10 cellular contexts compared by ENCODE assay signal in the genomic region with DNA sequence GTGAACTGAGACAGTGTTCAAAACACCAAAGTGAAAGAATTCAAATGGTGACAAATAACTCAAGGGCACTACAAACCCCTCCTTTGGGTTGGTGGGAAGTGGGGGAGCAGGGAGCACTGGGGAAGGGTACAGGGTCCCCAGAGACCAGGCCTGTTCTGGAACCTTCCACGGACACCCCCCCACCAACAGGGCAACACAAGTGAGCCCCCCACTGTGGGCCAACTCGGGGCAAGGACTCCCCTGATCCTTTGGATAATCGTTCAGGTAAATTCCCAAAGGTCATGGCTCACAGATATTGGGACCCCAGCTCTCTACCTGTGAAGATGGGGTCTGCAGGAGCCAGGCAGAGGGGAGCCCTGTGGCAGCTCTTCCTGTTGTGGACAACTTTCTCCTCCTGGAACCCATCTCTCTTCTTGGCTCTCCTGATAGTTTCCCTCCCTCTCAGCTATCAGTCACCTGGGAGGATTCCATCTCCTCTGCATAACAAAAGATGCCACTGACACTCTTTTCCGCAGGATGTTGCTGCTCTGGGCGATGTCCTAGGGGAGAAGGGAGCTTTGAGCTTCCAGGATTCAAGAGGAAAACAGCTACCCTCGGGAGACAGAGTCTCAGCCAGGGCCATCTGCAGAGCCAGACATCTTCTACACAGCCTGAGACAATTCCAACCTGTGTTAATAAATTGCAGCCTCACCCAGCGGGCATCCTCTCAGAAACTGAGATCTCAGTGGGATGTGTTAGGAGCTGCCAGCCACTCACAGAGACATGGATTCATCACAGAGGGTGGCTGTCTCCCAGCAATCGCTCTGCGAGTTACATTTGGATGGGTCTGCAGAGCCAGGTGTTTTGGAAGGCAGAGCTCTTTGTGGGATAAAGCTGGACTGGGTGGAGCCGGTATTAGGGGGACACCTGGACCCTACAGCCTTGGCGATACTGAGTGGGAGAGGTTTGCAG. TPM values are rescaled to one million over a fixed set of nuclear protein-coding genes. Genes with fewer than 3 reads are reported as not detected.
A peak's percentile ranks its signal among the peaks of the same experiment; 100 is the strongest.
DNase-seq lines count a peak whose midpoint lies in the region; ATAC-seq and TF ChIP-seq lines count a peak whose summit lies in the region.
"Had no signal": no experiment of that assay in that cellular context is flagged by ENCODE, and none has a peak within 500 bp of the region (broad histone marks: within the 10 kb centered on the region; RNA-seq: fewer than 3 reads in every experiment).

No MANE protein-coding gene starts in this region.

- H3K9me3 ChIP-seq in DOHH2 (ENCODE audit: control insufficient read depth, insufficient read depth, low read length) (no peaks in the 10 kb centered on the region), ovary (no peaks in the 10 kb centered on the region)

- H3K27me3 ChIP-seq in DOHH2 (ENCODE audit: control insufficient read depth, low read length) (no peaks in the 10 kb centered on the region), ovary (no peaks in the 10 kb centered on the region)
- H3K27me3 ChIP-seq: brain microvascular endothelial cell had no signal

- WGBS in ovary, 3 donors = 61 to 68% (median 63%) methylated on average over 11 of the region's 11 CpGs

- H3K27ac Mint-ChIP-seq in activated naive CD8-positive, alpha-beta T cell treated with anti-CD3 and anti-CD28 coated beads for 36 hours = peak overlapping the region; percentile 8
- peak overlapping the region; percentile 85 to 91 (median 90) for H3K27ac Mint-ChIP-seq in nephron

- no peak overlapping the region for H3K4me3 Mint-ChIP-seq in activated naive CD8-positive, alpha-beta T cell treated with anti-CD3 and anti-CD28 coated beads for 36 hours
- peak overlapping the region in 1 of 3 experiments; percentile 14 for H3K4me3 Mint-ChIP-seq in nephron

- H3K4me1 Mint-ChIP-seq in activated naive CD8-positive, alpha-beta T cell treated with anti-CD3 and anti-CD28 coated beads for 36 hours = peaks cover 73% of the 10 kb centered on the region
- peaks cover 83% of the 10 kb centered on the region for H3K4me1 Mint-ChIP-seq in nephron

- H3K27ac ChIP-seq in DOHH2 (ENCODE audit: low read depth, low read length) (peak overlapping the region; percentile 63; the same call in 1 of the 2 replicates), ovary (peak overlapping the region in 1 of 2 donors; percentile 44)
- H3K27ac ChIP-seq: PC-9 had no signal

- no peaks in the 10 kb centered on the region for H3K27me3 Mint-ChIP-seq in activated naive CD8-positive, alpha-beta T cell treated with anti-CD3 and anti-CD28 coated beads for 36 hours
- H3K27me3 Mint-ChIP-seq in nephron (ENCODE audit: low read depth) = peaks cover 5% of the 10 kb centered on the region

- peaks cover 8% of the 10 kb centered on the region for H3F3A ChIP-seq in DOHH2 (ENCODE audit: control insufficient read depth, insufficient read depth)

- peaks cover 16% of the 10 kb centered on the region for H3K79me2 ChIP-seq in DOHH2 (ENCODE audit: control insufficient read depth, low read length)

- no peaks in the 10 kb centered on the region for H3K9me3 Mint-ChIP-seq in activated naive CD8-positive, alpha-beta T cell treated with anti-CD3 and anti-CD28 coated beads for 36 hours
- no peaks in the 10 kb centered on the region for H3K9me3 Mint-ChIP-seq in nephron

- TF ChIP-seq CTCF in DOHH2 (IDR thresholded peaks at IDR 0.05; ENCODE audit: low read depth, low read length, poor library complexity, severe bottlenecking) (no peak), nephron (IDR thresholded peaks at IDR 0.05; ENCODE audit: unreplicated experiment in 3 of 3) (no peak), ovary (IDR thresholded peaks at IDR 0.05) (no peak)

- H3K4me2 ChIP-seq in DOHH2 (ENCODE audit: low read length) = peak overlapping the region; percentile 81
- H3K4me2 ChIP-seq: PC-9 had no signal

- H3K4me3 ChIP-seq in DOHH2 (ENCODE audit: low read length) (no peak overlapping the region), ovary (no peak overlapping the region)
- H3K4me3 ChIP-seq: PC-9 had no signal

- H3K4me1 ChIP-seq in DOHH2 (ENCODE audit: control insufficient read depth, low read length) = peaks cover 57% of the 10 kb centered on the region
- peaks cover 21% of the 10 kb centered on the region for H3K4me1 ChIP-seq in ovary (ENCODE audit: insufficient read depth)

- no peaks in the 10 kb centered on the region for H3K9me2 ChIP-seq in DOHH2 (replicated peaks; ENCODE audit: control insufficient read depth, low read length)

- peaks cover 61% of the 10 kb centered on the region for H3K36me3 Mint-ChIP-seq in activated naive CD8-positive, alpha-beta T cell treated with anti-CD3 and anti-CD28 coated beads for 36 hours
- no peaks in the 10 kb centered on the region for H3K36me3 Mint-ChIP-seq in nephron (ENCODE audit: low read depth)

- H3K36me3 ChIP-seq in DOHH2 (ENCODE audit: control insufficient read depth, low read length) = peaks cover 45% of the 10 kb centered on the region
- H3K36me3 ChIP-seq in ovary = no peaks in the 10 kb centered on the region

- H4K20me1 ChIP-seq in DOHH2 (ENCODE audit: control insufficient read depth, insufficient read depth, low read depth, low read length) = peaks cover 6% of the 10 kb centered on the region

- TF ChIP-seq EP300 in ovary (IDR thresholded peaks at IDR 0.05) = no peak

- DNase-seq in NCI-H1092 treated with DMSO at 0.1 percent for 48 hours (lab: John Stamatoyannopoulos, UW) (peak; percentile 60), ovary (no peak), dedifferentiated amniotic fluid mesenchymal stem cell (ENCODE audit: extremely low spot score) (no peak)
- DNase-seq in activated naive CD8-positive, alpha-beta T cell treated with anti-CD3 and anti-CD28 coated beads for 36 hours = no peak
- DNase-seq: activated CD4-positive, alpha-beta T cell treated with anti-CD3 and anti-CD28 coated beads for 1 hour; brain microvascular endothelial cell; PC-9 had no signal

- no peak for ATAC-seq in GM18519 (IDR thresholded peaks at IDR 0.05; ENCODE audit: low FRiP score, unreplicated experiment)

- TF ChIP-seq POLR2A in ovary (IDR thresholded peaks at IDR 0.05) = no peak

- intact Hi-C loops in ovary (cut with DNase I) = loop anchor here in 1 of 4 donors (5.0 kb wide), 1 partner anchor 35 kb away; the partner anchor contains the start of gene MBP

RNA-seq across cellular contexts. Expression of gene MBP, which starts 35.4 kb away (rescaled TPM):
- 10 to 100 TPM; 41.2 to 45.9 TPM for total RNA-seq in activated naive CD8-positive, alpha-beta T cell treated with anti-CD3 and anti-CD28 coated beads for 36 hours
- 10 to 100 TPM; 19.9 to 38.2 (median 24.2) TPM for total RNA-seq in ovary
- 10 to 100 TPM in 1 of 2 donors, 1 to 10 TPM in 1; 7.1 to 21.6 TPM for polyA plus RNA-seq in ovary
